23 cellular contexts compared by ENCODE assay signal in the genomic region with DNA sequence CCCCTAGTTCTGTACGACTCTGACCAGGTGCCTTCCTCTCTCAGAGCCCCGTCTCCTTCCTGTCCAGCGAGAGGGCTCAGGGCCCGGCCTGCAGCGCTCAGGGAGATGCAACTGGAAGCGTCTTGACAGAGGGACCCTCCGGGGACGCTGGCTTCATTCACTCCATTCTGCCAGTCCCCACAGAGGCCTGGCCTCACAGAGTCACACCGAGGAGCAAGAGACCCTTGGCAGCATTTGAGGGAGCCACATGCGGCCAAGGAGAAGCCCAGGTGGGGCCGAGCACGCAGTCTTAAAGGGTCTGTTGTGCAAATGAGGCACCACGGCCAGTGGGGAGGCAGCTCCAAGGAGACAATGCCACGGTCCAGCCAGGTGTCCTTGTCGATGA.
DNase-seq lines count a peak whose midpoint lies in the region; ATAC-seq and TF ChIP-seq lines count a peak whose summit lies in the region.
"Had no signal": no experiment of that assay in that cellular context is flagged by ENCODE, and none has a peak within 500 bp of the region (broad histone marks: within the 10 kb centered on the region; RNA-seq: fewer than 3 reads in every experiment).

No MANE protein-coding gene starts in this region.

- no peaks in the 10 kb centered on the region for H3K9me2 ChIP-seq in SU-DHL-6 (replicated peaks; ENCODE audit: insufficient read depth, low read length)

- TF ChIP-seq CTCF in SU-DHL-6 (IDR thresholded peaks at IDR 0.05; ENCODE audit: insufficient read depth, low read length, poor library complexity, severe bottlenecking) (no peak), glutamatergic neuron (IDR thresholded peaks at IDR 0.05; ENCODE audit: partially characterized antibody, unreplicated experiment) (no peak), spleen (IDR thresholded peaks at IDR 0.05 in 8 of 11, conservative IDR thresholded peaks at IDR 0.05 in 3 of 11) (no peak), mammary epithelial cell (conservative IDR thresholded peaks at IDR 0.05 in 1 of 2, IDR thresholded peaks at IDR 0.05 in 1 of 2; ENCODE audit: extremely low read depth in 1 of 2, insufficient read depth in 1 of 2, low read depth in 1 of 2, low read length in 2 of 2) (no peak)

- TF ChIP-seq POLR2A in spleen (IDR thresholded peaks at IDR 0.05) = no peak

- H3K27ac ChIP-seq in SU-DHL-6 (ENCODE audit: low read depth, low read length) = peak overlapping the region; percentile 69
- peak overlapping the region in 5 of 8 donors; percentile 35 to 79 (median 72) for H3K27ac ChIP-seq in spleen
- H3K27ac ChIP-seq in mammary epithelial cell (ENCODE audit: insufficient read depth, low read depth, low read length) = no peak overlapping the region
- H3K27ac ChIP-seq: 22Rv1, SJSA1 had no signal

- H3K4me1 ChIP-seq in spleen (peaks cover 0 to 62% (median 41%) of the 10 kb centered on the region in 6 donors), mammary epithelial cell (ENCODE audit: insufficient read depth, low read length) (no peaks in the 10 kb centered on the region)
- H3K4me1 ChIP-seq: SJSA1 had no signal

- H3K79me2 ChIP-seq in SU-DHL-6 (ENCODE audit: insufficient read depth, low read length) = no peaks in the 10 kb centered on the region; the same call in 1 of the 2 replicates
- peaks cover 42% of the 10 kb centered on the region for H3K79me2 ChIP-seq in mammary epithelial cell (ENCODE audit: insufficient read depth, low read length)

- H3K36me3 Mint-ChIP-seq in glutamatergic neuron (ENCODE audit: unreplicated experiment) = peaks cover 5% of the 10 kb centered on the region

- no peaks in the 10 kb centered on the region for H4K20me1 ChIP-seq in SU-DHL-6 (ENCODE audit: low read depth, low read length)
- H4K20me1 ChIP-seq in mammary epithelial cell (ENCODE audit: insufficient read depth, low read length) = no peaks in the 10 kb centered on the region

- BruUV-seq in mammary epithelial cell (replicated peaks; lab: Mats Ljungman, UMichigan) = no TSS peak

- no peaks in the 10 kb centered on the region; the same call in none of the 2 replicates for H3F3A ChIP-seq in SU-DHL-6 (ENCODE audit: insufficient read depth)

- no peaks in the 10 kb centered on the region for H3K9me3 ChIP-seq in SU-DHL-6 (ENCODE audit: insufficient read depth, low read length)
- H3K9me3 ChIP-seq in spleen = no peaks in the 10 kb centered on the region
- no peaks in the 10 kb centered on the region for H3K9me3 ChIP-seq in mammary epithelial cell (replicated peaks; ENCODE audit: insufficient read depth, low read length)
- H3K9me3 ChIP-seq: BE2C, SJSA1 had no signal

- H3K4me3 ChIP-seq in SU-DHL-6 (ENCODE audit: insufficient read depth, low read length, poor library complexity, severe bottlenecking) (no peak overlapping the region), spleen (no peak overlapping the region), mammary epithelial cell (replicated peaks in 1 of 3; ENCODE audit: insufficient read depth in 1 of 3, low read depth in 2 of 3, low read length in 3 of 3) (no peak overlapping the region)
- H3K4me3 ChIP-seq: K562, SJSA1 had no signal

- H3K9ac ChIP-seq in SU-DHL-6 (ENCODE audit: low read length) (no peak overlapping the region), mammary epithelial cell (ENCODE audit: insufficient read depth, low read length) (no peak overlapping the region)

- peaks cover 54% of the 10 kb centered on the region for H3K27me3 Mint-ChIP-seq in glutamatergic neuron (ENCODE audit: unreplicated experiment)

- H2AFZ ChIP-seq in SU-DHL-6 (ENCODE audit: low read depth, low read length, severe bottlenecking) (no peak overlapping the region), mammary epithelial cell (ENCODE audit: low read depth, low read length) (no peak overlapping the region)

- no peaks in the 10 kb centered on the region for H3K27me3 ChIP-seq in SU-DHL-6 (ENCODE audit: low read length)
- no peaks in the 10 kb centered on the region for H3K27me3 ChIP-seq in spleen (replicated peaks in 1 of 7)
- no peaks in the 10 kb centered on the region for H3K27me3 ChIP-seq in mammary epithelial cell (ENCODE audit: insufficient read depth, low read length)
- H3K27me3 ChIP-seq: BE2C, SJSA1 had no signal

- DNase-seq in Right ventricle myocardium inferior (ENCODE audit: missing footprints) = peak; percentile 37
- DNase-seq in left ventricle myocardium superior = no peak
- peak; percentile 46 for DNase-seq in glutamatergic neuron
- DNase-seq in spleen = no peak
- no peak for DNase-seq in mammary epithelial cell
- no peak for DNase-seq in activated naive CD4-positive, alpha-beta T cell (lab: John Stamatoyannopoulos, UW)
- no peak for DNase-seq in NCI-H2107 treated with DMSO at 0.1 percent for 48 hours (lab: John Stamatoyannopoulos, UW; ENCODE audit: unreplicated experiment)
- DNase-seq: BE2C, DMS153, DND-41, Kasumi-1, NCI-H1092 treated with DMSO at 0.1 percent for 48 hours, NCI-H1436, NCI-H1930, NCI-H2107, NCI-H446, NCI-H524 treated with DMSO at 0.1 percent for 48 hours, NCI-H774 had no signal

- intact Hi-C loops in Right ventricle myocardium inferior (cut with DNase I) = no loop called here
- intact Hi-C loops in left ventricle myocardium superior (cut with micrococcal nuclease) = no loop called here
- intact Hi-C loops in spleen (cut with DNase I; ENCODE audit: low total_unique reads) = no loop called here
- intact Hi-C loops in mammary epithelial cell (cut with micrococcal nuclease) = no loop called here

- dilution Hi-C loops in mammary epithelial cell (cut with HindIII; ENCODE audit: low sequenced_read_pairs) = loop anchor here (5.0 kb wide), 1 partner anchor 38 kb away; no protein-coding TSS in a partner anchor

- 83 to 93% (median 86%) methylated on average over 10 to 15 of the region's 15 CpGs for WGBS in spleen, 5 donors
- WGBS in mammary epithelial cell (ENCODE audit: low coverage, missing lambda C conversion rate) = 100% methylated on average over 11 of the region's 15 CpGs

- in situ Hi-C loops in mammary epithelial cell (cut with MboI; ENCODE audit: low sequenced_read_pairs in 2 of 2) = no loop called here

- H3K4me1 Mint-ChIP-seq in glutamatergic neuron (ENCODE audit: low read depth, unreplicated experiment) = peaks cover 68% of the 10 kb centered on the region

- no peak overlapping the region for H3K4me3 Mint-ChIP-seq in glutamatergic neuron (ENCODE audit: unreplicated experiment)

- ATAC-seq in Right ventricle myocardium inferior = no peak
- no peak for ATAC-seq in left ventricle myocardium superior
- ATAC-seq: HepG2 had no signal

- H3K9me3 Mint-ChIP-seq in glutamatergic neuron (ENCODE audit: unreplicated experiment) = peaks cover 58% of the 10 kb centered on the region

- H3K27ac Mint-ChIP-seq in glutamatergic neuron (ENCODE audit: unreplicated experiment) = peak overlapping the region; percentile 99

- H3K4me2 ChIP-seq in SU-DHL-6 (ENCODE audit: low read depth, low read length, poor library complexity, severe bottlenecking) = no peak overlapping the region
- H3K4me2 ChIP-seq in mammary epithelial cell (ENCODE audit: insufficient read depth, low read depth, low read length) = no peak overlapping the region

- CTCF ChIA-PET in mammary epithelial cell (lab: Charles Lee; ENCODE audit: low non-redundant PET) = no interaction called here

- H3K36me3 ChIP-seq in SU-DHL-6 (ENCODE audit: low read length) = no peaks in the 10 kb centered on the region
- H3K36me3 ChIP-seq in spleen = peaks cover 0 to 6% (median 0%) of the 10 kb centered on the region in 6 donors
- H3K36me3 ChIP-seq in mammary epithelial cell (ENCODE audit: insufficient read depth, low read length) = peaks cover 6% of the 10 kb centered on the region

Comparison
In these comparisons a context has a peak if more than half of its experiments do, and no peak if none do; other contexts are left out.
1. DNase-seq: peak in Right ventricle myocardium inferior (single experiment) and glutamatergic neuron (single experiment); none in left ventricle myocardium superior (single experiment), spleen (single experiment), mammary epithelial cell (single experiment), activated naive CD4-positive, alpha-beta T cell (0 of 4) and NCI-H2107 treated with DMSO at 0.1 percent for 48 hours (single experiment).